In genomic region chr5:132459983-132460834, GRCh38 we compare ENCODE assay signal across 8 cellular contexts. TPM values are rescaled to one million over a fixed set of nuclear protein-coding genes. Genes with fewer than 3 reads are reported as not detected.
A peak's percentile ranks its signal among the peaks of the same experiment; 100 is the strongest.
DNase-seq lines count a peak whose midpoint lies in the region; ATAC-seq and TF ChIP-seq lines count a peak whose summit lies in the region.

No MANE protein-coding gene starts in this region.

- peaks cover 57 to 100% (median 95%) of the 10 kb centered on the region in 4 donors for H3K4me1 Mint-ChIP-seq in naive thymus-derived CD8-positive, alpha-beta T cell

- in situ Hi-C loops in astrocyte of the spinal cord (cut with HindIII; ENCODE audit: low sequenced_read_pairs), result no loop called here

- peaks cover 0 to 4% (median 0%) of the 10 kb centered on the region in 3 donors for H3K36me3 Mint-ChIP-seq in naive thymus-derived CD8-positive, alpha-beta T cell

- ATAC-seq in naive thymus-derived CD8-positive, alpha-beta T cell, result no peak
- ATAC-seq in HG03025 (IDR thresholded peaks at IDR 0.05; ENCODE audit: low FRiP score, unreplicated experiment), result no peak
- ATAC-seq in HG03521 (IDR thresholded peaks at IDR 0.05; ENCODE audit: unreplicated experiment), result no peak

- TF ChIP-seq CTCF in GM12873 (IDR thresholded peaks at IDR 0.05; ENCODE audit: insufficient read depth, low read depth, low read length, missing control alignments) (peak; percentile 34), astrocyte of the spinal cord (IDR thresholded peaks at IDR 0.05; ENCODE audit: low read depth, low read length) (peak; percentile 25)

- H3K4me3 Mint-ChIP-seq in naive thymus-derived CD8-positive, alpha-beta T cell, result peak overlapping the region in 9 of 10 donors; percentile 12 to 74 (median 45)

- POLR2A ChIA-PET in naive thymus-derived CD8-positive, alpha-beta T cell (lab: Charles Lee), result interaction anchor here (0.9 to 8.0 kb wide), 8 partner anchors 13 to 49 kb away, joined by 3 to 357 read pairs (median 62); partner anchors contain the start of gene IRF1

- H3K9me3 Mint-ChIP-seq in naive thymus-derived CD8-positive, alpha-beta T cell, result no peaks in the 10 kb centered on the region

- no peaks in the 10 kb centered on the region for H3K27me3 Mint-ChIP-seq in naive thymus-derived CD8-positive, alpha-beta T cell

- peak overlapping the region; percentile 58 to 100 (median 91) for H3K27ac Mint-ChIP-seq in naive thymus-derived CD8-positive, alpha-beta T cell

- DNase-seq in NCI-H2029 treated with DMSO at 0.1 percent for 48 hours (lab: John Stamatoyannopoulos, UW) (peak; percentile 52), astrocyte of the spinal cord (ENCODE audit: low read depth, low spot score) (no peak), globus pallidus (ENCODE audit: low spot score) (no peak), putamen (ENCODE audit: low spot score) (no peak)
- DNase-seq in naive thymus-derived CD8-positive, alpha-beta T cell, result no peak

- no peak overlapping the region for H3K4me3 ChIP-seq in astrocyte of the spinal cord (ENCODE audit: low read depth, low read length)

RNA-seq across cellular contexts. Expression of gene IRF1, which starts 30.4 kb away (rescaled TPM):
- 100 to 1,000 TPM; 116 to 127 TPM for total RNA-seq in naive thymus-derived CD8-positive, alpha-beta T cell
- 100 to 1,000 TPM; 108 to 218 (median 141) TPM for polyA plus RNA-seq in naive thymus-derived CD8-positive, alpha-beta T cell
